1 cellular context compared by ENCODE assay signal in the genomic region with DNA sequence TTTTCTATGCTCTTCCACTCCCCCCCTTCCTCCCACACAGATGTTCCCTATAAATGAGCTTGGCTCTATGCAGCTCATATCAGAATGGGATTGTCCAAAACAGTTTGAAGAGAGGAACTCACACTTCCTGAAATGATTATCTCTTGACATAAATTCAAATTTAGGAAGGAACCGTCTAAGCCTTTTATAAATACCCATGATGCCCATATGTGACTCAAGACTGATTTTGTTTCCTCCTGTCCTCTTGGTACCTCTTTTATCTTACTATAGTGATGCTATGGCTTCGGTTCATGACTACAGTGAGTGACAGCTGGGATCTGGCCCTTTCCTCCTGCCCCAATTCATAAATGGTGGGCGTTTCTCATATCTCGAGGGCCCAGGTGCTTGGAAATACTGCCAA.
TF ChIP-seq lines count a peak whose summit lies in the region.

No MANE protein-coding gene starts in this region.

TF ChIP-seq in HCT116, 20 proteins besides CTCF, POLR2A, EP300 and RAD21:
- TF ChIP-seq ZFX (IDR thresholded peaks at IDR 0.05) (no peak), SP1 (IDR thresholded peaks at IDR 0.05; ENCODE audit: low read depth) (no peak), EZH2phosphoT487 (IDR thresholded peaks at IDR 0.05; ENCODE audit: borderline replicate concordance) (no peak), YY1 (IDR thresholded peaks at IDR 0.05; ENCODE audit: extremely low read depth, insufficient replicate concordance, low read depth, low read length) (no peak), CEBPB (IDR thresholded peaks at IDR 0.05; ENCODE audit: low read depth) (no peak), POLR2AphosphoS5 (IDR thresholded peaks at IDR 0.05; ENCODE audit: low read depth, low read length) (no peak), ELF1 (IDR thresholded peaks at IDR 0.05; ENCODE audit: borderline replicate concordance, low read depth) (no peak), ZNF274 (IDR thresholded peaks at IDR 0.05; ENCODE audit: low read depth, low read length) (no peak), TCF7L2 (IDR thresholded peaks at IDR 0.05; ENCODE audit: borderline replicate concordance, extremely low read depth, insufficient read depth, insufficient read length) (no peak), SIN3A (IDR thresholded peaks at IDR 0.05; ENCODE audit: low read depth) (no peak), EZH2 (IDR thresholded peaks at IDR 0.05) (no peak), FOSL1 (IDR thresholded peaks at IDR 0.05; ENCODE audit: low read depth) (no peak), SRF (IDR thresholded peaks at IDR 0.05; ENCODE audit: low read depth) (no peak), ZBTB33 (IDR thresholded peaks at IDR 0.05; ENCODE audit: extremely low read depth, insufficient replicate concordance, low read length) (no peak)
- TF ChIP-seq, protein P1, sequence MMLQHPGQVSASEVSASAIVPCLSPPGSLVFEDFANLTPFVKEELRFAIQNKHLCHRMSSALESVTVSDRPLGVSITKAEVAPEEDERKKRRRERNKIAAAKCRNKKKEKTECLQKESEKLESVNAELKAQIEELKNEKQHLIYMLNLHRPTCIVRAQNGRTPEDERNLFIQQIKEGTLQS (IDR thresholded peaks at IDR 0.05): no peak
- TF ChIP-seq, protein P2, sequence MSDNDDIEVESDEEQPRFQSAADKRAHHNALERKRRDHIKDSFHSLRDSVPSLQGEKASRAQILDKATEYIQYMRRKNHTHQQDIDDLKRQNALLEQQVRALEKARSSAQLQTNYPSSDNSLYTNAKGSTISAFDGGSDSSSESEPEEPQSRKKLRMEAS (IDR thresholded peaks at IDR 0.05): no peak
